ENCODE assay signal across 8 cellular contexts in the genomic region with DNA sequence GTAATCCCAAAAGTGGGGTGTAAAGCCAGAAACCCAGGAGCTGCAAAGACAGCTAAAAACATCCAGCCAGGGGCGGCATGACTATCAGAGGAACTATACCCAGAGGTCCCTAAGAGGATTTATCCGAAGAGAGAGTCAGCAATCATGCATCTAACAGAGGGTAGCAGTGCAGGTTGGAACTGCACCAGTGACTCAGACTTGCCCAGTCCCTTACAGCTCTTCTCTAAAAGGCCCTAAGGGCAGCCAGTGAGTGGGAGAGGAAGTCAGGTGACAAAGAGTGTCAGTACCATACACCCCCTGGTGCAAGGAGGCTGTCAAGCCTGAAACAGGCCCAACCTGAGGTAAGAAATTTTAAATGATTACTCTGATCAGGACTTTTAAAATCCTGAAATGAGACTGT.
DNase-seq lines count a peak whose midpoint lies in the region; ATAC-seq and TF ChIP-seq lines count a peak whose summit lies in the region.

No MANE protein-coding gene starts in this region.

- intact Hi-C loops in left ventricle myocardium superior (cut with micrococcal nuclease): no loop called here
- intact Hi-C loops in tibial artery (cut with DNase I; ENCODE audit: low total_unique reads): loop anchor here (10.0 kb wide), 1 partner anchor 119 kb away; no protein-coding TSS in a partner anchor

- peak; percentile 88 for ATAC-seq in GM19023 (IDR thresholded peaks at IDR 0.05; ENCODE audit: unreplicated experiment)
- ATAC-seq in HG03095 (IDR thresholded peaks at IDR 0.05; ENCODE audit: unreplicated experiment): peak; percentile 83
- peak; percentile 36 for ATAC-seq in left ventricle myocardium superior

- no peak overlapping the region for H3K4me3 ChIP-seq in tibial artery

- DNase-seq in CD1c-positive myeloid dendritic cell (ENCODE audit: extremely low spot score) (peak; percentile 11), UCSD-AML1 (lab: John Stamatoyannopoulos, UW; ENCODE audit: unreplicated experiment) (peak; percentile 7), left ventricle myocardium superior (no peak), tibial artery (no peak), medulla oblongata (ENCODE audit: extremely low spot score) (no peak), AG08395 (ENCODE audit: low spot score) (no peak)

- H3K27ac ChIP-seq in tibial artery: peak overlapping the region; percentile 3 to 10

- H3K27me3 ChIP-seq in tibial artery: no peaks in the 10 kb centered on the region

- peaks cover 0 to 77% (median 31%) of the 10 kb centered on the region in 4 donors for H3K4me1 ChIP-seq in tibial artery

- no peaks in the 10 kb centered on the region for H3K9me3 ChIP-seq in tibial artery

- no peak for TF ChIP-seq CTCF in tibial artery (IDR thresholded peaks at IDR 0.05)

- no peaks in the 10 kb centered on the region for H3K36me3 ChIP-seq in tibial artery

Comparison
In these comparisons a context has a peak if more than half of its experiments do, and no peak if none do; other contexts are left out.
1. DNase-seq: peak in CD1c-positive myeloid dendritic cell (single experiment) and UCSD-AML1 (single experiment); none in left ventricle myocardium superior (single experiment), tibial artery (0 of 2), medulla oblongata (single experiment) and AG08395 (single experiment).
2. ATAC-seq: peak in every context shown above with its lines; median percentile 88 in GM19023; 83 in HG03095; 36 in left ventricle myocardium superior.